ENCODE assay signal across 24 cellular contexts in the genomic region with DNA sequence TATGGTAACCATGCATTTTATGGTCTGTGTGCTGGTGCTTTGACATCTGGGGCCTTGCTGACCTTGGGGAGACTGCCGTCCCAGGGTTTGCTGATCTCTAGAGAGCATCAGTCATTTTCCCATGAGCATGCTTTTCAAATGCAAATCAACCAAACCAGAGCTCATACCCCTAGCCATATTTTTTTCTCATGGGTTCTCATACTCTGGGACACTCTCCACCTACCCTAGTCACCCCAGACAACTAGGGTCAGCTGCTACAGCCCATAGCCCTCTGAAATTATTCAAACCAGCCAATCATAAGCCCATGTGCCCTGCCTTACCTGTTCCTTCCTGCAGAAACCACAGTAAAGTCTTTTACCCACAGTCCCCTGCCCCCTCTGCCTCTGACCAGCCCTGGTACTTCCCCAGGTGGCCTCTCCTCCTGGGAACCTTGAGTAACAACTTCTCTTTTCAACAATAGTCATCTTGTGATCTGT.
DNase-seq lines count a peak whose midpoint lies in the region; ATAC-seq and TF ChIP-seq lines count a peak whose summit lies in the region.
"Had no signal": no experiment of that assay in that cellular context is flagged by ENCODE, and none has a peak within 500 bp of the region (broad histone marks: within the 10 kb centered on the region; RNA-seq: fewer than 3 reads in every experiment).

No MANE protein-coding gene starts in this region.

- no peak overlapping the region for H4K8ac ChIP-seq in trophoblast cell (ENCODE audit: low read depth, low read length)

- no peak overlapping the region for H4K91ac ChIP-seq in trophoblast cell (ENCODE audit: low read depth, low read length)

- no peak for TF ChIP-seq CTCF in adrenal gland (IDR thresholded peaks at IDR 0.05)

- POLR2A ChIA-PET in activated CD4-positive, alpha-beta T cell treated with anti-CD3 and anti-CD28 coated beads for 36 hours (lab: Charles Lee) = no interaction called here

- H3K27ac Mint-ChIP-seq in activated CD4-positive, alpha-beta T cell treated with anti-CD3 and anti-CD28 coated beads for 36 hours = no peak overlapping the region
- H3K27ac Mint-ChIP-seq: activated naive CD8-positive, alpha-beta T cell treated with anti-CD3 and anti-CD28 coated beads, Interleukin-2, amount 10 ng/mL, durations not matched to agents 7 days and 5 days had no signal

- no peak overlapping the region for H3K9ac ChIP-seq in trophoblast cell (ENCODE audit: low read length)

- H3K9me3 Mint-ChIP-seq in activated CD4-positive, alpha-beta T cell treated with anti-CD3 and anti-CD28 coated beads for 36 hours (ENCODE audit: low read depth) = no peaks in the 10 kb centered on the region
- H3K9me3 Mint-ChIP-seq: activated naive CD8-positive, alpha-beta T cell treated with anti-CD3 and anti-CD28 coated beads, Interleukin-2, amount 10 ng/mL, durations not matched to agents 7 days and 5 days had no signal

- H3K9me3 ChIP-seq in trophoblast cell (ENCODE audit: insufficient read depth, low read depth, low read length) (peaks cover 1% of the 10 kb centered on the region), adrenal gland (replicated peaks in 1 of 3) (no peaks in the 10 kb centered on the region)
- H3K9me3 ChIP-seq: heart right ventricle, mucosa of descending colon, ovary had no signal

- no peaks in the 10 kb centered on the region for H3K79me1 ChIP-seq in trophoblast cell (ENCODE audit: low read length)

- no peak overlapping the region for H3K4me2 ChIP-seq in trophoblast cell (ENCODE audit: low read length)
- H3K4me2 ChIP-seq: smooth muscle cell had no signal

- H3K4me3 ChIP-seq in trophoblast cell (ENCODE audit: low read depth, low read length) (no peak overlapping the region), adrenal gland (no peak overlapping the region)
- H3K4me3 ChIP-seq: heart right ventricle, mucosa of descending colon, ovary, smooth muscle cell had no signal

- intact Hi-C loops in activated CD4-positive, alpha-beta T cell treated with anti-CD3 and anti-CD28 coated beads for 36 hours (cut with DNase I, micrococcal nuclease) = no loop called here
- intact Hi-C loops in adrenal gland (cut with DNase I) = no loop called here

- H2BK5ac ChIP-seq in trophoblast cell (ENCODE audit: low read depth, low read length, poor library complexity) = no peak overlapping the region

- WGBS in trophoblast cell (ENCODE audit: extremely low coverage, insufficient coverage, insufficient read length) = no CpG with 5 or more reads among the region's 1 CpG
- 46 to 82% (median 81%) methylated on average over 1 of the region's 1 CpG for WGBS in adrenal gland, 4 donors

- peak overlapping the region; percentile 28 for H2BK12ac ChIP-seq in trophoblast cell (ENCODE audit: low read length)

- no peaks in the 10 kb centered on the region for H3K79me2 ChIP-seq in trophoblast cell (ENCODE audit: control insufficient read depth, insufficient read depth, low read length, poor library complexity)

- H3K27me3 Mint-ChIP-seq in activated CD4-positive, alpha-beta T cell treated with anti-CD3 and anti-CD28 coated beads for 36 hours = peaks cover 5% of the 10 kb centered on the region

- no peak overlapping the region for H2BK120ac ChIP-seq in trophoblast cell (ENCODE audit: insufficient read depth, low read length, poor library complexity)

- no peak overlapping the region for H2AK5ac ChIP-seq in trophoblast cell (ENCODE audit: low read length)

- H3K36me3 ChIP-seq in trophoblast cell (ENCODE audit: control insufficient read depth in 1 of 2, insufficient read depth in 2 of 2, low read length in 2 of 2) = no peaks in the 10 kb centered on the region
- H3K36me3 ChIP-seq in adrenal gland (replicated peaks in 1 of 2) = no peaks in the 10 kb centered on the region
- H3K36me3 ChIP-seq: heart right ventricle, ovary had no signal

- no peak overlapping the region for H2AFZ ChIP-seq in trophoblast cell (ENCODE audit: insufficient read depth, low read length, poor library complexity)

- H4K12ac ChIP-seq in trophoblast cell (ENCODE audit: low read depth, low read length) = no peak overlapping the region

- H3K4ac ChIP-seq in trophoblast cell (ENCODE audit: low read depth, low read length) = no peak overlapping the region

- no peaks in the 10 kb centered on the region for H3K27me3 ChIP-seq in trophoblast cell (ENCODE audit: insufficient read depth, low read length)
- no peaks in the 10 kb centered on the region for H3K27me3 ChIP-seq in adrenal gland
- H3K27me3 ChIP-seq: ovary had no signal

- H3K4me3 Mint-ChIP-seq in activated CD4-positive, alpha-beta T cell treated with anti-CD3 and anti-CD28 coated beads for 36 hours = no peak overlapping the region
- H3K4me3 Mint-ChIP-seq: activated naive CD8-positive, alpha-beta T cell treated with anti-CD3 and anti-CD28 coated beads, Interleukin-2, amount 10 ng/mL, durations not matched to agents 7 days and 5 days; CD14-positive monocyte had no signal

- H3K4me1 Mint-ChIP-seq in activated CD4-positive, alpha-beta T cell treated with anti-CD3 and anti-CD28 coated beads for 36 hours = no peaks in the 10 kb centered on the region
- H3K4me1 Mint-ChIP-seq: CD14-positive monocyte had no signal

- ATAC-seq in activated CD4-positive, alpha-beta T cell treated with anti-CD3 and anti-CD28 coated beads for 36 hours = peak; percentile 9
- ATAC-seq in GM21619 (IDR thresholded peaks at IDR 0.05; ENCODE audit: unreplicated experiment) = peak; percentile 83
- ATAC-seq in HG03095 (IDR thresholded peaks at IDR 0.05; ENCODE audit: unreplicated experiment) = peak; percentile 59
- ATAC-seq: heart right ventricle, mucosa of descending colon, SK-N-SH treated with all-trans-retinoic acid at 6 μM for 48 hours had no signal

- no peak for TF ChIP-seq POLR2A in adrenal gland (IDR thresholded peaks at IDR 0.05)

- no peak overlapping the region for H3K18ac ChIP-seq in trophoblast cell (ENCODE audit: low read length)

- no peak overlapping the region for H3K27ac ChIP-seq in trophoblast cell (ENCODE audit: low read depth, low read length)
- H3K27ac ChIP-seq in adrenal gland = no peak overlapping the region
- H3K27ac ChIP-seq: 22Rv1, epithelial cell of prostate, heart right ventricle, ovary, VCaP had no signal

- DNase-seq in activated CD4-positive, alpha-beta T cell treated with anti-CD3 and anti-CD28 coated beads for 36 hours = no peak
- DNase-seq in activated CD4-positive, alpha-beta T cell treated with anti-CD3 and anti-CD28 coated beads for 48 hours = no peak
- no peak for DNase-seq in trophoblast cell
- DNase-seq in OCI-M1 (lab: John Stamatoyannopoulos, UW) = no peak
- no peak for DNase-seq in adrenal gland
- no peak for DNase-seq in SKM-1 (lab: John Stamatoyannopoulos, UW; ENCODE audit: unreplicated experiment)
- DNase-seq: activated CD8-positive, alpha-beta memory T cell treated with anti-CD3 and anti-CD28 coated beads, Interleukin-2, amount 50 U/mL, for 4 hours; activated naive CD8-positive, alpha-beta T cell treated with anti-CD3 and anti-CD28 coated beads, Interleukin-2, amount 10 ng/mL, durations not matched to agents 7 days and 5 days; central memory CD4-positive, alpha-beta T cell; DND-41; GOT3; heart right ventricle; KBM-7; mucosa of descending colon; NCI-H1417; ovary had no signal

- no peak overlapping the region for H3K23ac ChIP-seq in trophoblast cell (ENCODE audit: low read length)

- CTCF ChIA-PET in activated CD4-positive, alpha-beta T cell treated with anti-CD3 and anti-CD28 coated beads for 36 hours (lab: Charles Lee) = no interaction called here

- no peaks in the 10 kb centered on the region for H3K36me3 Mint-ChIP-seq in activated CD4-positive, alpha-beta T cell treated with anti-CD3 and anti-CD28 coated beads for 36 hours (ENCODE audit: low read depth)
- H3K36me3 Mint-ChIP-seq: activated naive CD8-positive, alpha-beta T cell treated with anti-CD3 and anti-CD28 coated beads, Interleukin-2, amount 10 ng/mL, durations not matched to agents 7 days and 5 days; CD14-positive monocyte had no signal

- H3K14ac ChIP-seq in trophoblast cell (ENCODE audit: low read length) = no peak overlapping the region

- H3K4me1 ChIP-seq in trophoblast cell (ENCODE audit: control insufficient read depth in 1 of 2, insufficient read depth in 2 of 2, low read length in 2 of 2) (peaks cover 0 to 4% of the 10 kb centered on the region in 2 experiments), adrenal gland (replicated peaks in 1 of 2) (no peaks in the 10 kb centered on the region)
- H3K4me1 ChIP-seq: heart right ventricle had no signal

Comparison
In these comparisons a context has a peak if more than half of its experiments do, and no peak if none do; other contexts are left out.
1. ATAC-seq: peak in every context shown above with its lines; median percentile 83 in GM21619; 59 in HG03095; 9 in activated CD4-positive, alpha-beta T cell treated with anti-CD3 and anti-CD28 coated beads for 36 hours.